Comparison of ENCODE assay signal across 16 cellular contexts in genomic region chr16:68655806-68656205, GRCh38. TPM values are rescaled to one million over a fixed set of nuclear protein-coding genes. Genes with fewer than 3 reads are reported as not detected.
DNase-seq lines count a peak whose midpoint lies in the region; ATAC-seq and TF ChIP-seq lines count a peak whose summit lies in the region.
"Had no signal": no experiment of that assay in that cellular context is flagged by ENCODE, and none has a peak within 500 bp of the region (broad histone marks: within the 10 kb centered on the region; RNA-seq: fewer than 3 reads in every experiment).

No MANE protein-coding gene starts in this region.

- H3K9me2 ChIP-seq in HCT116 (ENCODE audit: insufficient read depth), result no peaks in the 10 kb centered on the region

- H3K9ac ChIP-seq in HCT116 (ENCODE audit: low read length) (no peak overlapping the region), endodermal cell (ENCODE audit: extremely low read depth, low read length, poor library complexity, severe bottlenecking) (no peak overlapping the region)

- ATAC-seq in HCT116, result no peak
- ATAC-seq in Panc1, result no peak
- no peak for ATAC-seq in esophagus mucosa
- ATAC-seq: CD8-positive, alpha-beta T cell had no signal

- H4K20me1 ChIP-seq in HCT116 (ENCODE audit: insufficient read depth), result no peaks in the 10 kb centered on the region

- in situ Hi-C loops in Panc1 (cut with HindIII; ENCODE audit: low pct_unique_long_range_greater_than_20kb, low sequenced_read_pairs), result no loop called here

- H3K4me1 Mint-ChIP-seq in endodermal cell, result peaks cover 14% of the 10 kb centered on the region
- H3K4me1 Mint-ChIP-seq: CD14-positive monocyte had no signal

- intact Hi-C loops in HCT116 (cut with micrococcal nuclease), result no loop called here
- intact Hi-C loops in Panc1 (cut with micrococcal nuclease; ENCODE audit: unreplicated experiment), result no loop called here

- no peak for TF ChIP-seq RAD21 in HCT116 (IDR thresholded peaks at IDR 0.05; ENCODE audit: low read depth)

- DNase-seq in HCT116 (ENCODE audit: low read depth, low spot score) (no peak), Panc1 (ENCODE audit: low read depth, low spot score) (no peak), endodermal cell (no peak), left kidney (ENCODE audit: low read depth, low spot score) (peak; percentile 16), DMS79 treated with DMSO at 0.1 percent for 48 hours (lab: John Stamatoyannopoulos, UW) (no peak), DMS53 (lab: John Stamatoyannopoulos, UW) (no peak)
- no peak for DNase-seq in activated CD4-positive, alpha-beta T cell treated with anti-CD3 and anti-CD28 coated beads, Interleukin-2, amount 50 U/mL, for 4 hours
- DNase-seq: CD8-positive, alpha-beta T cell; COR-L47; DMS153; GF-D8; GOT3; H9 had no signal

- RAD21 ChIA-PET in HCT116 (lab: Charles Lee; ENCODE audit: low non-redundant PET in 1 of 2, low total read pairs in 2 of 2, uncharacterized antibody in 2 of 2, unreplicated experiment in 2 of 2), result no interaction called here

- peak overlapping the region; percentile 31 for H3K27ac Mint-ChIP-seq in endodermal cell
- H3K27ac Mint-ChIP-seq: CD14-positive monocyte; CD8-positive, alpha-beta T cell had no signal

- TF ChIP-seq CTCF in HCT116 (IDR thresholded peaks at IDR 0.05 in 2 of 3, conservative IDR thresholded peaks at IDR 0.05 in 1 of 3; ENCODE audit: borderline replicate concordance in 1 of 3, insufficient read depth in 1 of 3, low read depth in 2 of 3, low read length in 2 of 3), result no peak
- no peak for TF ChIP-seq CTCF in Panc1 (IDR thresholded peaks at IDR 0.05)
- no peak for TF ChIP-seq CTCF in endodermal cell (conservative IDR thresholded peaks at IDR 0.05)

- H3K27me3 Mint-ChIP-seq in endodermal cell (ENCODE audit: insufficient read depth), result no peaks in the 10 kb centered on the region

- peaks cover 58% of the 10 kb centered on the region for H3K79me2 ChIP-seq in HCT116 (ENCODE audit: insufficient read depth, low read length)

- POLR2A ChIA-PET in HCT116 (lab: Charles Lee) (interaction anchor here (1.1 kb wide), 1 partner anchor 13 kb away, joined by 3 read pairs; no protein-coding TSS in a partner anchor), Panc1 (lab: Charles Lee) (interaction anchor here (0.6 kb wide), 1 partner anchor 107 kb away, joined by 3 read pairs; no protein-coding TSS in a partner anchor)

- 85 to 88% methylated on average over 6 of the region's 6 CpGs for WGBS in endodermal cell (ENCODE audit: insufficient coverage in 1 of 2, insufficient read length in 1 of 2), 2 experiments

- CTCF ChIA-PET in HCT116 (lab: Charles Lee) (no interaction called here), Panc1 (lab: Charles Lee) (no interaction called here)

- peaks cover 11% of the 10 kb centered on the region for H3K36me3 Mint-ChIP-seq in endodermal cell (ENCODE audit: low read depth)
- H3K36me3 Mint-ChIP-seq: CD14-positive monocyte; CD8-positive, alpha-beta T cell had no signal

- no peaks in the 10 kb centered on the region for H3K9me3 Mint-ChIP-seq in endodermal cell
- H3K9me3 Mint-ChIP-seq: CD8-positive, alpha-beta T cell; H9 had no signal

- H3K4me1 ChIP-seq in HCT116 (ENCODE audit: control insufficient read depth in 1 of 2, insufficient read depth in 2 of 2, low read length in 2 of 2) (peaks cover 61 to 85% of the 10 kb centered on the region in 2 experiments), Panc1 (ENCODE audit: control insufficient read depth, insufficient read depth, low read length) (peaks cover 34% of the 10 kb centered on the region), endodermal cell (ENCODE audit: control insufficient read depth, insufficient read depth, low read length) (no peaks in the 10 kb centered on the region)

- BruUV-seq in HCT116 (replicated peaks; lab: Mats Ljungman, UMichigan) (no TSS peak), Panc1 (replicated peaks; lab: Mats Ljungman, UMichigan) (no TSS peak)

- peak overlapping the region; percentile 23 for H3K4me2 ChIP-seq in HCT116 (ENCODE audit: low read length)

- H3K36me3 ChIP-seq in HCT116 (ENCODE audit: control insufficient read depth in 1 of 2, insufficient read depth in 2 of 2, low read length in 2 of 2), result peaks cover 0 to 4% of the 10 kb centered on the region in 2 experiments; a peak in 1 of 4 replicates
- H3K36me3 ChIP-seq in Panc1 (ENCODE audit: control insufficient read depth, insufficient read depth, low read length), result no peaks in the 10 kb centered on the region
- H3K36me3 ChIP-seq in endodermal cell (ENCODE audit: control insufficient read depth, insufficient read depth, low read length), result no peaks in the 10 kb centered on the region

- no peak overlapping the region for H3K4me3 Mint-ChIP-seq in endodermal cell
- H3K4me3 Mint-ChIP-seq: CD8-positive, alpha-beta T cell; H9 had no signal

- TF ChIP-seq POLR2A in HCT116 (IDR thresholded peaks at IDR 0.05; ENCODE audit: borderline replicate concordance, extremely low read depth, insufficient read depth, insufficient read length), result no peak

- H3K27ac ChIP-seq in HCT116 (ENCODE audit: low read depth, low read length) (no peak overlapping the region), Panc1 (ENCODE audit: low read length) (peak overlapping the region; percentile 29; the same call in 1 of the 2 replicates), endodermal cell (ENCODE audit: low read depth, low read length) (no peak overlapping the region)

- H3K4me3 ChIP-seq in HCT116 (replicated peaks in 1 of 2; ENCODE audit: low read depth in 1 of 2, low read length in 2 of 2) (no peak overlapping the region), Panc1 (ENCODE audit: low read depth in 2 of 2, low read length in 2 of 2) (no peak overlapping the region), endodermal cell (ENCODE audit: low read length) (no peak overlapping the region)

- H3K9me3 ChIP-seq in HCT116 (ENCODE audit: control insufficient read depth in 1 of 2, insufficient read depth in 1 of 2, low read depth in 1 of 2, low read length in 2 of 2), result no peaks in the 10 kb centered on the region
- no peaks in the 10 kb centered on the region for H3K9me3 ChIP-seq in Panc1 (ENCODE audit: control insufficient read depth, insufficient read depth, low read depth, low read length)
- H3K9me3 ChIP-seq in endodermal cell (ENCODE audit: control insufficient read depth, low read length), result no peaks in the 10 kb centered on the region

- H3K27me3 ChIP-seq in HCT116 (ENCODE audit: insufficient read depth, low read length) (no peaks in the 10 kb centered on the region), Panc1 (ENCODE audit: control insufficient read depth, insufficient read depth, low read length) (no peaks in the 10 kb centered on the region), endodermal cell (ENCODE audit: control insufficient read depth, insufficient read depth, low read length, poor library complexity, severe bottlenecking) (no peaks in the 10 kb centered on the region)

- no peak overlapping the region for H2AFZ ChIP-seq in HCT116 (ENCODE audit: low read depth, low read length, poor library complexity, severe bottlenecking)

TF ChIP-seq in HCT116, 20 proteins besides CTCF, POLR2A, EP300 and RAD21:
- TF ChIP-seq ELF1 (IDR thresholded peaks at IDR 0.05; ENCODE audit: borderline replicate concordance, low read depth), result no peak
- no peak for TF ChIP-seq SIN3A (IDR thresholded peaks at IDR 0.05; ENCODE audit: low read depth)
- TF ChIP-seq ZFX (IDR thresholded peaks at IDR 0.05), result no peak
- no peak for TF ChIP-seq JUND (IDR thresholded peaks at IDR 0.05)
- TF ChIP-seq EGR1 (IDR thresholded peaks at IDR 0.05; ENCODE audit: low read depth), result no peak
- TF ChIP-seq POLR2AphosphoS5 (IDR thresholded peaks at IDR 0.05; ENCODE audit: low read depth, low read length), result no peak
- no peak for TF ChIP-seq CEBPB (IDR thresholded peaks at IDR 0.05; ENCODE audit: low read depth)
- TF ChIP-seq, protein P1, sequence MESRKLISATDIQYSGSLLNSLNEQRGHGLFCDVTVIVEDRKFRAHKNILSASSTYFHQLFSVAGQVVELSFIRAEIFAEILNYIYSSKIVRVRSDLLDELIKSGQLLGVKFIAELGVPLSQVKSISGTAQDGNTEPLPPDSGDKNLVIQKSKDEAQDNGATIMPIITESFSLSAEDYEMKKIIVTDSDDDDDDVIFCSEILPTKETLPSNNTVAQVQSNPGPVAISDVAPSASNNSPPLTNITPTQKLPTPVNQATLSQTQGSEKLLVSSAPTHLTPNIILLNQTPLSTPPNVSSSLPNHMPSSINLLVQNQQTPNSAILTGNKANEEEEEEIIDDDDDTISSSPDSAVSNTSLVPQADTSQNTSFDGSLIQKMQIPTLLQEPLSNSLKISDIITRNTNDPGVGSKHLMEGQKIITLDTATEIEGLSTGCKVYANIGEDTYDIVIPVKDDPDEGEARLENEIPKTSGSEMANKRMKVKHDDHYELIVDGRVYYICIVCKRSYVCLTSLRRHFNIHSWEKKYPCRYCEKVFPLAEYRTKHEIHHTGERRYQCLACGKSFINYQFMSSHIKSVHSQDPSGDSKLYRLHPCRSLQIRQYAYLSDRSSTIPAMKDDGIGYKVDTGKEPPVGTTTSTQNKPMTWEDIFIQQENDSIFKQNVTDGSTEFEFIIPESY (IDR thresholded peaks at IDR 0.05; ENCODE audit: extremely low read depth, insufficient replicate concordance, low read length), result no peak
- TF ChIP-seq EZH2phosphoT487 (IDR thresholded peaks at IDR 0.05; ENCODE audit: borderline replicate concordance), result no peak
- no peak for TF ChIP-seq FOSL1 (IDR thresholded peaks at IDR 0.05; ENCODE audit: low read depth)
- no peak for TF ChIP-seq EZH2 (IDR thresholded peaks at IDR 0.05)
- TF ChIP-seq, protein P2, sequence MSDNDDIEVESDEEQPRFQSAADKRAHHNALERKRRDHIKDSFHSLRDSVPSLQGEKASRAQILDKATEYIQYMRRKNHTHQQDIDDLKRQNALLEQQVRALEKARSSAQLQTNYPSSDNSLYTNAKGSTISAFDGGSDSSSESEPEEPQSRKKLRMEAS (IDR thresholded peaks at IDR 0.05), result no peak
- TF ChIP-seq SRF (IDR thresholded peaks at IDR 0.05; ENCODE audit: low read depth), result no peak
- TF ChIP-seq, protein P3, sequence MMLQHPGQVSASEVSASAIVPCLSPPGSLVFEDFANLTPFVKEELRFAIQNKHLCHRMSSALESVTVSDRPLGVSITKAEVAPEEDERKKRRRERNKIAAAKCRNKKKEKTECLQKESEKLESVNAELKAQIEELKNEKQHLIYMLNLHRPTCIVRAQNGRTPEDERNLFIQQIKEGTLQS (IDR thresholded peaks at IDR 0.05), result no peak
- no peak for TF ChIP-seq ZNF274 (IDR thresholded peaks at IDR 0.05; ENCODE audit: low read depth, low read length)

RNA-seq across cellular contexts. Expression of gene CDH3, which starts 10.7 kb away (rescaled TPM):
- 94.7 TPM for total RNA-seq in HCT116 (2021; ENCODE audit: unreplicated experiment)
- 206 and 214 TPM in 2 replicates for polyA plus RNA-seq in HCT116 (2012)
- total RNA-seq in Panc1 (2021; ENCODE audit: unreplicated experiment), result 16.7 TPM
- polyA plus RNA-seq in Panc1 (2012; ENCODE audit: insufficient read length), result 23.5 TPM
- total RNA-seq in endodermal cell, result 10 to 100 TPM; 79.6 to 88.1 TPM
- 13.0 TPM for polyA plus RNA-seq in endodermal cell (2013, experiment 1 of 2)
- polyA plus RNA-seq in endodermal cell (2013, experiment 2 of 2), result 8.5 TPM
- total RNA-seq in esophagus mucosa, result 94.1 TPM
- total RNA-seq: A673 had no signal
- polyA plus RNA-seq: CD14-positive monocyte had no signal
